In the genomic region with DNA sequence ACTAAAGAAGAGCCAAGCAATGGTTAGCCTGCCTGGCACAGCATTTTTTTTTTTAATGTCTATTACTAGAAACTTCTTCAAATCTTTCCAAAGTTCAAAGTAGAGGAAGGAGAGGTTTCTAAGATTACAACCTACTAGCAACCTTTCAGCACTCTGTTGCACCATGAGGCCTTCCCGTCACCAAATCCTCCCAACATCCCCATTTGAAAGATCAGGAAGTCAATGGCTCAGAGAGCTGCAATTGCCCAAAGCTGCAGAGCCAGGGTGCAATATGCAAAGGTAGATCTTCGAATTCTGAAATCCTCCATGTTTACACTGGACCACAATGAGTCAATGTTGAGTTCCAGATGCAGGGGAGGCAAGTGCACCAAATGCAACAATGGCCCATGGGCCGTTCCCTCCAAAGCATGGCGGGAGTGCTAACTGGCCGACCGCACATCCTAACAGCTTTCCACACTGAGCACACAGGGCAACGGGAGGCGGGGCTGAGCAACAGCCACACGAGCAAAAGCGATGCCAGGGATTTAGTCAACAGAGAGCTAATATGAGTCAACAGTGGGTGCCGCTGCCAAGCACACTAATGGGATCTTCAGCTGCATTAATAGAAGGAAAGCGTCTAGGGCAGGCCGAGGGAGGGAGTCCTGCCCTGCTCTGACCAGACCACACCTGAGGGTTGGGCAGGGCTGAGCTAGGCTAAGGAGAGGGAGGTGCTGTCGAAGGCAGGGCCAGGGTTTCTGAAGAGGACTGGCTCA, we compare ENCODE assay signal across 8 cellular contexts. TPM values are rescaled to one million over a fixed set of nuclear protein-coding genes. Genes with fewer than 3 reads are reported as not detected.
DNase-seq lines count a peak whose midpoint lies in the region; ATAC-seq, FAIRE-seq and TF ChIP-seq lines count a peak whose summit lies in the region.

No MANE protein-coding gene starts in this region.

- H3K27ac ChIP-seq in epithelial cell of prostate (peak overlapping the region; percentile 71), pancreas (peak overlapping the region; percentile 48 to 97 (median 92))

- H3K27me3 ChIP-seq in pancreas, result no peaks in the 10 kb centered on the region

- FAIRE-seq in pancreas (lab: Jason Lieb, UNC), result no peak

- TF ChIP-seq CTCF in pancreas (IDR thresholded peaks at IDR 0.05), result no peak

- H3K9me3 ChIP-seq in pancreas, result no peaks in the 10 kb centered on the region

- DNase-seq in H4 (ENCODE audit: low spot score), result peak; percentile 96
- peak; percentile 55 for DNase-seq in NCI-H526 treated with DMSO at 0.1 percent for 48 hours (lab: John Stamatoyannopoulos, UW)
- peak; percentile 95 for DNase-seq in epithelial cell of prostate (ENCODE audit: low read depth, low spot score)
- peak; percentile 83 to 95 (median 94) for DNase-seq in pancreas
- no peak for DNase-seq in HuH-7 (ENCODE audit: low spot score)
- DNase-seq in activated CD8-positive, alpha-beta memory T cell treated with anti-CD3 and anti-CD28 coated beads, Interleukin-2, amount 50 U/mL, for 48 hours, result no peak
- DNase-seq in activated CD4-positive, alpha-beta T cell treated with anti-CD3 and anti-CD28 coated beads, Interleukin-2, amount 50 U/mL, for 1 hour, result no peak

- H3K4me1 ChIP-seq in pancreas, result peaks cover 35 to 50% (median 50%) of the 10 kb centered on the region in 3 donors

- peaks cover 0 to 3% (median 0%) of the 10 kb centered on the region in 3 donors for H3K36me3 ChIP-seq in pancreas

- H3K4me3 ChIP-seq in pancreas, result no peak overlapping the region

- intact Hi-C loops in pancreas (cut with DNase I), result loop anchor here in 2 of 3 donors (5.0 kb wide), 2 partner anchors 64 to 69 kb away; no protein-coding TSS in a partner anchor

- peak; percentile 72 to 82 (median 74) for ATAC-seq in pancreas
- ATAC-seq in GM18517 (IDR thresholded peaks at IDR 0.05; ENCODE audit: unreplicated experiment), result no peak

- WGBS in pancreas, 2 donors, result 11 to 17% methylated on average over 14 of the region's 14 CpGs

RNA-seq across cellular contexts. Expression of gene EPB41L4B, which starts 4.8 kb away (rescaled TPM):
- total RNA-seq in H4 (2014; rRNA removed; shearing (Covaris generic)), result 1.4 and 3.5 TPM in 2 replicates
- 100 to 1,000 TPM in 1 of 6 donors, 10 to 100 TPM in 5; 78.5 to 122 (median 93.9) TPM for total RNA-seq in pancreas
- 10 to 100 TPM; 36.8 to 37.0 TPM for polyA plus RNA-seq in pancreas

Comparison
In these comparisons a context has a peak if more than half of its experiments do, and no peak if none do; other contexts are left out.
1. DNase-seq: peak in H4 (single experiment), NCI-H526 treated with DMSO at 0.1 percent for 48 hours (single experiment), epithelial cell of prostate (single experiment) and pancreas (6 of 6); none in HuH-7 (single experiment), activated CD8-positive, alpha-beta memory T cell treated with anti-CD3 and anti-CD28 coated beads, Interleukin-2, amount 50 U/mL, for 48 hours (single experiment) and activated CD4-positive, alpha-beta T cell treated with anti-CD3 and anti-CD28 coated beads, Interleukin-2, amount 50 U/mL, for 1 hour (single experiment).
2. RNA of gene EPB41L4B, which starts 4.8 kb away (total RNA-seq): 78.5 to 122 TPM in pancreas; 1.4 to 3.5 TPM in H4; every median in the first group is over 10 times any median in the second.